Comparison of ENCODE assay signal across 8 cellular contexts in genomic region chr3:170562080-170562479, GRCh38. TPM values are rescaled to one million over a fixed set of nuclear protein-coding genes. Genes with fewer than 3 reads are reported as not detected.
"Had no signal": no experiment of that assay in that cellular context is flagged by ENCODE, and none has a peak within 500 bp of the region (broad histone marks: within the 10 kb centered on the region; RNA-seq: fewer than 3 reads in every experiment).

No MANE protein-coding gene starts in this region.

- DNase-seq: GDM1, GF-D8 had no signal

- FAIRE-seq: G401.6, GM12878, GM12891, GM12892, GM18507, GM19239 had no signal

- H3K4me3 ChIP-seq: GM12878 had no signal

- ATAC-seq: GM12878 had no signal

RNA-seq across cellular contexts. Expression of gene SLC7A14, which starts 23.8 kb away (rescaled TPM):
- total RNA-seq: GM12878 had no signal
- polyA plus RNA-seq: GM12878 had no signal
